In genomic region chr9:131530930-131531832, GRCh38 we compare ENCODE assay signal across 8 cellular contexts. TPM values are rescaled to one million over a fixed set of nuclear protein-coding genes. Genes with fewer than 3 reads are reported as not detected.
DNase-seq lines count a peak whose midpoint lies in the region; ATAC-seq and TF ChIP-seq lines count a peak whose summit lies in the region.

UCK1 (minus strand) TSS chr9:131531263; CDS start chr9:131531174, 89 bp downstream.

- peak within 1 kb of the TSS in 6 of 8 donors; percentile 14 to 76 (median 48) for H3K27ac Mint-ChIP-seq in CD8-positive, alpha-beta memory T cell
- H3K27ac Mint-ChIP-seq in endodermal cell: peak within 1 kb of the TSS; percentile 76

- POLR2A ChIA-PET in CD8-positive, alpha-beta memory T cell (lab: Charles Lee): interaction anchor here (0.7 kb wide), 1 partner anchor 44 kb away, joined by 3 read pairs; no protein-coding TSS in a partner anchor

- peaks cover 4% of the 10 kb centered on the region for H3K36me3 ChIP-seq in CD8-positive, alpha-beta memory T cell (ENCODE audit: insufficient read depth, low read length)
- peaks cover 43% of the 10 kb centered on the region for H3K36me3 ChIP-seq in NT2/D1 (ENCODE audit: insufficient read depth, insufficient read length, low read length)
- peaks cover 29% of the 10 kb centered on the region for H3K36me3 ChIP-seq in endodermal cell (ENCODE audit: control insufficient read depth, insufficient read depth, low read length)

- H3K36me3 Mint-ChIP-seq in CD8-positive, alpha-beta memory T cell: peaks cover 0 to 38% (median 5%) of the 10 kb centered on the region in 3 donors
- H3K36me3 Mint-ChIP-seq in endodermal cell (ENCODE audit: low read depth): peaks cover 20% of the 10 kb centered on the region

- peaks cover 26 to 39% (median 28%) of the 10 kb centered on the region in 3 donors for H3K4me1 Mint-ChIP-seq in CD8-positive, alpha-beta memory T cell
- H3K4me1 Mint-ChIP-seq in endodermal cell: peaks cover 10% of the 10 kb centered on the region

- H3K9ac ChIP-seq in NT2/D1 (ENCODE audit: insufficient read length, low read depth) (peak within 1 kb of the TSS; percentile 94), endodermal cell (ENCODE audit: extremely low read depth, low read length, poor library complexity, severe bottlenecking) (peak within 1 kb of the TSS; percentile 56)

- H3K4me3 ChIP-seq in CD8-positive, alpha-beta memory T cell (ENCODE audit: low read length): peak within 1 kb of the TSS; percentile 66
- H3K4me3 ChIP-seq in NT2/D1 (ENCODE audit: insufficient read length, low read depth) (peak within 1 kb of the TSS; percentile 78), endodermal cell (ENCODE audit: low read length) (peak within 1 kb of the TSS; percentile 85)

- ATAC-seq in GM19455 (IDR thresholded peaks at IDR 0.05; ENCODE audit: unreplicated experiment): peak; percentile 88

- H3K4me1 ChIP-seq in CD8-positive, alpha-beta memory T cell (ENCODE audit: insufficient read depth, low read length): peaks cover 30% of the 10 kb centered on the region
- H3K4me1 ChIP-seq in NT2/D1 (ENCODE audit: insufficient read depth, insufficient read length) (peaks cover 15% of the 10 kb centered on the region), endodermal cell (ENCODE audit: control insufficient read depth, insufficient read depth, low read length) (peaks cover 5% of the 10 kb centered on the region)

- WGBS in endodermal cell (ENCODE audit: insufficient coverage in 1 of 2, insufficient read length in 1 of 2), 2 experiments: 19 to 49% methylated on average over 28 to 101 of the region's 101 CpGs

- H3K9me3 Mint-ChIP-seq in CD8-positive, alpha-beta memory T cell: peaks cover 0 to 2% (median 0%) of the 10 kb centered on the region in 5 donors
- peaks cover under 1% of the 10 kb centered on the region for H3K9me3 Mint-ChIP-seq in endodermal cell

- peaks cover 0 to 2% of the 10 kb centered on the region in 2 donors for H3K27me3 Mint-ChIP-seq in CD8-positive, alpha-beta memory T cell
- H3K27me3 Mint-ChIP-seq in endodermal cell (ENCODE audit: insufficient read depth): no peaks in the 10 kb centered on the region

- CTCF ChIA-PET in CD8-positive, alpha-beta memory T cell (lab: Charles Lee): no interaction called here

- peak within 1 kb of the TSS; percentile 54 for H3K27ac ChIP-seq in CD8-positive, alpha-beta memory T cell (ENCODE audit: low read depth, low read length)
- H3K27ac ChIP-seq in endodermal cell (ENCODE audit: low read depth, low read length): no peak within 1 kb of the TSS

- no peak for TF ChIP-seq CTCF in endodermal cell (conservative IDR thresholded peaks at IDR 0.05)

- DNase-seq in CD8-positive, alpha-beta memory T cell: peak; percentile 66 to 82 (median 70)
- DNase-seq in HS-5 (ENCODE audit: low read depth): peak; percentile 16
- peak; percentile 77 for DNase-seq in NT2/D1 (ENCODE audit: low read depth, low spot score)
- peak; percentile 36 for DNase-seq in activated CD8-positive, alpha-beta memory T cell treated with anti-CD3 and anti-CD28 coated beads, Interleukin-2, amount 50 U/mL, for 1 hour (ENCODE audit: extremely low read depth)
- DNase-seq in endodermal cell: peak; percentile 95
- peak; percentile 93 for DNase-seq in mesenteric fat pad (ENCODE audit: low spot score)
- DNase-seq in stimulated activated CD8-positive, alpha-beta memory T cell treated with anti-CD3 and anti-CD28 coated beads, Interleukin-15, amount 100 ng/mL, for 1 hour (ENCODE audit: low read depth): peak; percentile 42

- no peaks in the 10 kb centered on the region for H3K27me3 ChIP-seq in CD8-positive, alpha-beta memory T cell (ENCODE audit: insufficient read depth, low read length, poor library complexity, severe bottlenecking)
- no peaks in the 10 kb centered on the region for H3K27me3 ChIP-seq in NT2/D1 (ENCODE audit: insufficient read depth, insufficient read length)
- no peaks in the 10 kb centered on the region for H3K27me3 ChIP-seq in endodermal cell (ENCODE audit: control insufficient read depth, insufficient read depth, low read length, poor library complexity, severe bottlenecking)

- H3K9me3 ChIP-seq in CD8-positive, alpha-beta memory T cell (ENCODE audit: low read length): no peaks in the 10 kb centered on the region
- no peaks in the 10 kb centered on the region for H3K9me3 ChIP-seq in NT2/D1 (ENCODE audit: insufficient read depth, low read length)
- no peaks in the 10 kb centered on the region for H3K9me3 ChIP-seq in endodermal cell (ENCODE audit: control insufficient read depth, low read length)

- H3K4me3 Mint-ChIP-seq in CD8-positive, alpha-beta memory T cell: peak within 1 kb of the TSS; percentile 63 to 81 (median 69)
- H3K4me3 Mint-ChIP-seq in endodermal cell: peak within 1 kb of the TSS; percentile 76

RNA-seq across cellular contexts. Expression of gene UCK1, which starts in this region (rescaled TPM):
- 10 to 100 TPM; 22.2 to 23.1 TPM for total RNA-seq in CD8-positive, alpha-beta memory T cell
- 34.4 TPM for polyA plus RNA-seq in CD8-positive, alpha-beta memory T cell
- total RNA-seq in endodermal cell (10 to 100 TPM; 37.9 to 42.9 TPM), mesenteric fat pad (24.6 TPM)
- 28.4 TPM for polyA plus RNA-seq in endodermal cell (2013, experiment 1 of 2)
- 23.8 TPM for polyA plus RNA-seq in endodermal cell (2013, experiment 2 of 2)

Comparison
In these comparisons a context has a peak if more than half of its experiments do, and no peak if none do; other contexts are left out.
1. DNase-seq: peak in every context shown above with its lines; median percentile 95 in endodermal cell; 93 in mesenteric fat pad; 77 in NT2/D1; 70 in CD8-positive, alpha-beta memory T cell; 42 in stimulated activated CD8-positive, alpha-beta memory T cell treated with anti-CD3 and anti-CD28 coated beads, Interleukin-15, amount 100 ng/mL, for 1 hour; 36 in activated CD8-positive, alpha-beta memory T cell treated with anti-CD3 and anti-CD28 coated beads, Interleukin-2, amount 50 U/mL, for 1 hour; 16 in HS-5.